1 cellular context compared by ENCODE assay signal in the genomic region with DNA sequence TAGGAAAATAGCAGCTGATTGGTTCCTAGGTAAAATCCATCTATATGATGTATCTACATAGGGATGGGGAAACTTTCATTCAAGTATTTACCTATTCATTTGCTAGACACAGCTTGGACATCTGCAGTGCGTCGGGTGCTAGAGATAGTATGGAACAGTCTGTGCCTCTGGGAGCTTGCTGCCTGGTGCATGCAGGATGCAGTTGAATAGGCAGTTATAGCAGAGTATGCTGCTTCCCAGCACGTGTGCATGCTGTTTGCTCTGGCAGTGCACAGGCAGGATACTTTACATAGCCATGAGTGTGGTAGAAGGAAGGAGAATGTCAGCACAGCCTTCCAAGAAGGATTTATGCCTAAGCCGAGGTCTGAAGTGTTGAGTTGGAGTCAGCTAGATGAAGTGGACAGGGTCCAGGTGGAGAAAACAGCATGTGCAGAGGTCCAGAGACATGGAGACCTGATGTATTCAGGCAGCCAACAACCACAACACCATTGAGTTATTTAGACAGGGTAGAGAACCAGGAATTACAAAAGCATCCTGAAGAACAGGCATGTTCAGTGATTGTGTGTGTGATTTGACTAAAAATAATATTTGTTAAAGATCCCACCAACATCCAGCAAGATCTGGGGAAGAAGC.
TF ChIP-seq lines count a peak whose summit lies in the region.

No MANE protein-coding gene starts in this region.

TF ChIP-seq in IMR-90, 13 proteins besides CTCF, POLR2A, EP300 and RAD21 (continued from another document):
- TF ChIP-seq CHD1 (IDR thresholded peaks at IDR 0.05; ENCODE audit: low read depth, low read length) = no peak
- TF ChIP-seq NFE2L2 (IDR thresholded peaks at IDR 0.05; ENCODE audit: low read depth, low read length) = no peak
- TF ChIP-seq CEBPB (IDR thresholded peaks at IDR 0.05; ENCODE audit: low read depth, low read length) = no peak
- no peak for TF ChIP-seq BHLHE40 (IDR thresholded peaks at IDR 0.05; ENCODE audit: low read depth, low read length)
- no peak for TF ChIP-seq MXI1 (IDR thresholded peaks at IDR 0.05; ENCODE audit: borderline replicate concordance, low read depth, low read length)
- no peak for TF ChIP-seq FOS (IDR thresholded peaks at IDR 0.05; ENCODE audit: low read depth, low read length)
- no peak for TF ChIP-seq SMC3 (IDR thresholded peaks at IDR 0.05; ENCODE audit: low read depth, low read length)
- TF ChIP-seq ELK1 (IDR thresholded peaks at IDR 0.05; ENCODE audit: borderline replicate concordance, low read depth, low read length) = no peak
